ENCODE assay signal across 26 cellular contexts in genomic region chr19:28022506-28022905, GRCh38.
DNase-seq lines count a peak whose midpoint lies in the region; FAIRE-seq and TF ChIP-seq lines count a peak whose summit lies in the region.
"Had no signal": no experiment of that assay in that cellular context is flagged by ENCODE, and none has a peak within 500 bp of the region (broad histone marks: within the 10 kb centered on the region; RNA-seq: fewer than 3 reads in every experiment).

No MANE protein-coding gene starts in this region.

- DNase-seq in astrocyte (ENCODE audit: low read depth) (no peak), H1 (ENCODE audit: low read depth in 1 of 2, low spot score in 2 of 2) (no peak), neural progenitor cell (ENCODE audit: low spot score) (no peak), testis (no peak), neuronal stem cell (ENCODE audit: low spot score) (no peak), NCI-H2171 (lab: John Stamatoyannopoulos, UW) (no peak)
- DNase-seq in activated naive CD4-positive, alpha-beta T cell treated with Interleukin-2 at 50 U/mL for 16 hours, result no peak
- DNase-seq: 8988T; AML-193; BE2C; CD4-positive, alpha-beta T cell; CD8-positive, alpha-beta memory T cell; DMS 273 treated with DMSO at 0.1 percent for 48 hours; DMS79; GF-D8; HFFc6 had no signal

- H3K79me2 ChIP-seq in astrocyte (ENCODE audit: insufficient read depth, low read length) (no peaks in the 10 kb centered on the region), H1 (ENCODE audit: control insufficient read depth in 1 of 2, insufficient read depth in 2 of 2, low read length in 2 of 2) (no peaks in the 10 kb centered on the region), neural progenitor cell (ENCODE audit: low read depth) (no peaks in the 10 kb centered on the region)

- no peak overlapping the region for H2BK15ac ChIP-seq in H1 (ENCODE audit: low read length)
- no peak overlapping the region for H2BK15ac ChIP-seq in neuronal stem cell (ENCODE audit: low read length)

- H3K4ac ChIP-seq in H1 (replicated peaks; ENCODE audit: insufficient read length, low read depth, low read length) (no peak overlapping the region), neuronal stem cell (ENCODE audit: low read length) (no peak overlapping the region)

- no peak for TF ChIP-seq RAD21 in H1 (IDR thresholded peaks at IDR 0.05 in 1 of 2, conservative IDR thresholded peaks at IDR 0.05 in 1 of 2; ENCODE audit: low read depth in 2 of 2, low read length in 2 of 2)

- H4K8ac ChIP-seq in H1 (ENCODE audit: extremely low read depth, insufficient read depth, low read length), result no peak overlapping the region
- H4K8ac ChIP-seq in neuronal stem cell (ENCODE audit: low read depth, low read length), result no peak overlapping the region

- H3K9me3 ChIP-seq in astrocyte (ENCODE audit: insufficient read depth, low read depth, low read length), result no peaks in the 10 kb centered on the region
- H3K9me3 ChIP-seq in H1 (ENCODE audit: insufficient read depth in 2 of 2, low read depth in 1 of 2, low read length in 1 of 2), result no peaks in the 10 kb centered on the region
- H3K9me3 ChIP-seq in neural progenitor cell (ENCODE audit: low read depth), result no peaks in the 10 kb centered on the region
- no peaks in the 10 kb centered on the region for H3K9me3 ChIP-seq in skeletal muscle satellite cell (replicated peaks; ENCODE audit: low read length)
- H3K9me3 ChIP-seq in testis, result no peaks in the 10 kb centered on the region
- H3K9me3 ChIP-seq in neuronal stem cell (replicated peaks in 1 of 2; ENCODE audit: control insufficient read depth in 2 of 2, insufficient read depth in 1 of 2, low read depth in 1 of 2, low read length in 2 of 2), result no peaks in the 10 kb centered on the region
- H3K9me3 ChIP-seq: BE2C; BLaER1 treated with 17β-estradiol and CSF1 and Interleukin-3, amounts not matched to agents 10 nM and 100 nM; HAP-1 had no signal

- no peak for TF ChIP-seq POLR2A in H1 (IDR thresholded peaks at IDR 0.05; ENCODE audit: control extremely low read depth in 1 of 2, low read depth in 2 of 2, low read length in 2 of 2)
- no peak for TF ChIP-seq POLR2A in testis (IDR thresholded peaks at IDR 0.05)

- peak overlapping the region; percentile 52; the same call in 1 of the 2 replicates for H2BK20ac ChIP-seq in H1 (ENCODE audit: low read length)

- H3K14ac ChIP-seq in H1 (ENCODE audit: insufficient read length) (no peak overlapping the region), neuronal stem cell (ENCODE audit: low read length) (no peak overlapping the region)

- intact Hi-C loops in testis (cut with DNase I; ENCODE audit: low total_unique reads), result no loop called here

- H3K36me3 Mint-ChIP-seq in astrocyte (ENCODE audit: low read depth, unreplicated experiment), result no peaks in the 10 kb centered on the region
- H3K36me3 Mint-ChIP-seq in neural progenitor cell, result no peaks in the 10 kb centered on the region
- H3K36me3 Mint-ChIP-seq: CD14-positive monocyte; CD8-positive, alpha-beta memory T cell had no signal

- H3K9ac ChIP-seq in astrocyte (ENCODE audit: low read length), result peak overlapping the region; percentile 59
- no peak overlapping the region for H3K9ac ChIP-seq in H1 (replicated peaks in 1 of 4; ENCODE audit: extremely low read depth in 1 of 4, low read depth in 3 of 4, low read length in 3 of 4)
- H3K9ac ChIP-seq in neural progenitor cell, result no peak overlapping the region
- peak overlapping the region; percentile 21 for H3K9ac ChIP-seq in skeletal muscle satellite cell (ENCODE audit: low read depth, low read length)
- H3K9ac ChIP-seq in neuronal stem cell (ENCODE audit: low read depth, low read length, poor library complexity), result no peak overlapping the region
- H3K9ac ChIP-seq: BLaER1 treated with 17β-estradiol and CSF1 and Interleukin-3, amounts not matched to agents 10 nM and 100 nM had no signal

- peak overlapping the region; percentile 91 for H3K27ac Mint-ChIP-seq in astrocyte (ENCODE audit: unreplicated experiment)
- H3K27ac Mint-ChIP-seq in neural progenitor cell, result no peak overlapping the region
- H3K27ac Mint-ChIP-seq: CD14-positive monocyte; CD4-positive, alpha-beta T cell; GM23338; HFFc6 had no signal

- H4K5ac ChIP-seq in H1 (ENCODE audit: insufficient read length, low read depth, low read length), result no peak overlapping the region

- H2AFZ ChIP-seq in astrocyte (ENCODE audit: low read depth, low read length) (no peak overlapping the region), H1 (ENCODE audit: low read length) (no peak overlapping the region), neural progenitor cell (replicated peaks) (no peak overlapping the region), neuronal stem cell (ENCODE audit: low read length) (no peak overlapping the region)
- H2AFZ ChIP-seq: GM23338 had no signal

- H2BK120ac ChIP-seq in H1 (replicated peaks; ENCODE audit: low read depth, low read length) (no peak overlapping the region), neuronal stem cell (ENCODE audit: low read depth, low read length) (no peak overlapping the region)

- CTCF ChIA-PET in H1 (lab: Charles Lee; ENCODE audit: partially characterized antibody), result interaction anchor here (0.6 to 1.1 kb wide), 4 partner anchors 9 to 195 kb away, joined by 3 to 5 read pairs (median 4); no protein-coding TSS in a partner anchor

- H4K20me1 ChIP-seq in astrocyte (ENCODE audit: insufficient read depth, low read length), result no peaks in the 10 kb centered on the region
- no peaks in the 10 kb centered on the region for H4K20me1 ChIP-seq in H1 (replicated peaks in 1 of 2; ENCODE audit: control insufficient read depth in 1 of 2, insufficient read depth in 2 of 2, low read length in 2 of 2)
- no peaks in the 10 kb centered on the region for H4K20me1 ChIP-seq in neural progenitor cell (ENCODE audit: low read depth)
- H4K20me1 ChIP-seq: BLaER1 treated with 17β-estradiol and CSF1 and Interleukin-3, amounts not matched to agents 10 nM and 100 nM had no signal

- no peaks in the 10 kb centered on the region for H3K27me3 ChIP-seq in astrocyte (ENCODE audit: insufficient read depth, low read length)
- no peaks in the 10 kb centered on the region; a peak in 1 of 7 replicates for H3K27me3 ChIP-seq in H1 (replicated peaks in 1 of 4; ENCODE audit: control insufficient read depth in 3 of 4, extremely low read depth in 1 of 4, insufficient read depth in 3 of 4, low read length in 3 of 4)
- H3K27me3 ChIP-seq in neural progenitor cell, result no peaks in the 10 kb centered on the region
- H3K27me3 ChIP-seq in skeletal muscle satellite cell (ENCODE audit: control insufficient read depth, insufficient read depth, low read length), result peaks cover 11% of the 10 kb centered on the region
- no peaks in the 10 kb centered on the region for H3K27me3 ChIP-seq in testis
- no peaks in the 10 kb centered on the region for H3K27me3 ChIP-seq in neuronal stem cell (ENCODE audit: control insufficient read depth in 3 of 3, insufficient read depth in 3 of 3, low read depth in 1 of 3, low read length in 3 of 3)
- H3K27me3 ChIP-seq: BE2C; BLaER1 treated with 17β-estradiol and CSF1 and Interleukin-3, amounts not matched to agents 10 nM and 100 nM had no signal

- H3K4me1 Mint-ChIP-seq in astrocyte (ENCODE audit: low read depth, unreplicated experiment) (peaks cover 15% of the 10 kb centered on the region), neural progenitor cell (peaks cover 43% of the 10 kb centered on the region)
- H3K4me1 Mint-ChIP-seq: CD14-positive monocyte; CD8-positive, alpha-beta memory T cell had no signal

- H3K4me3 Mint-ChIP-seq in astrocyte (ENCODE audit: unreplicated experiment) (no peak overlapping the region), neural progenitor cell (peak overlapping the region; percentile 28)
- H3K4me3 Mint-ChIP-seq: CD14-positive monocyte; CD4-positive, alpha-beta T cell; CD8-positive, alpha-beta memory T cell; GM23338; HFFc6 had no signal

- H3K36me3 ChIP-seq in astrocyte (ENCODE audit: insufficient read depth, low read length), result no peaks in the 10 kb centered on the region
- H3K36me3 ChIP-seq in H1 (ENCODE audit: control insufficient read depth in 2 of 4, insufficient read depth in 4 of 4, low read length in 3 of 4), result no peaks in the 10 kb centered on the region
- H3K36me3 ChIP-seq in neural progenitor cell, result no peaks in the 10 kb centered on the region
- H3K36me3 ChIP-seq in skeletal muscle satellite cell (ENCODE audit: insufficient read depth, low read length), result no peaks in the 10 kb centered on the region
- no peaks in the 10 kb centered on the region for H3K36me3 ChIP-seq in testis (ENCODE audit: low read depth, missing control alignments)
- no peaks in the 10 kb centered on the region for H3K36me3 ChIP-seq in neuronal stem cell (replicated peaks in 1 of 2; ENCODE audit: control insufficient read depth in 2 of 2, insufficient read depth in 2 of 2, low read length in 2 of 2)
- H3K36me3 ChIP-seq: BE2C; BLaER1 treated with 17β-estradiol and CSF1 and Interleukin-3, amounts not matched to agents 10 nM and 100 nM; HAP-1 had no signal

- no peaks in the 10 kb centered on the region for H3K23me2 ChIP-seq in H1 (ENCODE audit: low read depth, low read length)

- POLR2A ChIA-PET in H1 (lab: Charles Lee; ENCODE audit: partially characterized antibody), result no interaction called here

- H2BK5ac ChIP-seq in H1 (ENCODE audit: low read depth, low read length) (no peak overlapping the region), neuronal stem cell (ENCODE audit: low read length) (no peak overlapping the region)

- no peaks in the 10 kb centered on the region for H3K79me1 ChIP-seq in H1 (ENCODE audit: low read depth, low read length)
- no peaks in the 10 kb centered on the region for H3K79me1 ChIP-seq in neuronal stem cell (ENCODE audit: low read depth, low read length)

- H3K23ac ChIP-seq in H1 (ENCODE audit: insufficient read length) (no peak overlapping the region), neuronal stem cell (ENCODE audit: low read depth, low read length, poor library complexity) (no peak overlapping the region)

- FAIRE-seq in astrocyte (lab: Jason Lieb, UNC) (no peak), H1 (lab: Jason Lieb, UNC) (no peak)
- FAIRE-seq: D721Med, GM12891, GM18507, H54 had no signal

- TF ChIP-seq EP300 in H1 (IDR thresholded peaks at IDR 0.05; ENCODE audit: borderline replicate concordance in 1 of 2, low read depth in 2 of 2, low read length in 2 of 2), result no peak

- H2BK12ac ChIP-seq in H1 (ENCODE audit: low read depth, low read length), result no peak overlapping the region
- no peak overlapping the region for H2BK12ac ChIP-seq in neuronal stem cell (ENCODE audit: low read length)

- H3K27me3 Mint-ChIP-seq in astrocyte (ENCODE audit: low read depth, unreplicated experiment) (peaks cover 17% of the 10 kb centered on the region), neural progenitor cell (ENCODE audit: insufficient read depth, low read depth) (no peaks in the 10 kb centered on the region)
- H3K27me3 Mint-ChIP-seq: CD4-positive, alpha-beta T cell; CD8-positive, alpha-beta memory T cell had no signal

- no peak overlapping the region for H3K18ac ChIP-seq in H1 (ENCODE audit: extremely low read depth, low read length)
- H3K18ac ChIP-seq in neuronal stem cell (ENCODE audit: low read length), result no peak overlapping the region

- no peaks in the 10 kb centered on the region for H3F3A ChIP-seq in neural progenitor cell (ENCODE audit: low read depth)

- TF ChIP-seq CTCF in astrocyte (IDR thresholded peaks at IDR 0.05; ENCODE audit: insufficient read depth, low read depth, low read length) (no peak), H1 (IDR thresholded peaks at IDR 0.05; ENCODE audit: control extremely low read depth in 1 of 3, insufficient read depth in 1 of 3, low read depth in 1 of 3, low read length in 3 of 3) (no peak), neural progenitor cell (IDR thresholded peaks at IDR 0.05) (no peak), testis (IDR thresholded peaks at IDR 0.05) (no peak)

- H3K27ac ChIP-seq in astrocyte (ENCODE audit: low read depth, low read length) (peak overlapping the region; percentile 55), H1 (ENCODE audit: low read depth, low read length) (no peak overlapping the region), neural progenitor cell (no peak overlapping the region), testis (no peak overlapping the region), neuronal stem cell (replicated peaks; ENCODE audit: low read length) (no peak overlapping the region)
- H3K27ac ChIP-seq: A549; BLaER1 treated with 17β-estradiol and CSF1 and Interleukin-3, amounts not matched to agents 10 nM and 100 nM had no signal

- WGBS in H1 (ENCODE audit: extremely low coverage in 1 of 2, insufficient coverage in 1 of 2, insufficient read length in 1 of 2, insufficient replicate concordance in 2 of 2, low coverage in 1 of 2, low lambda C conversion rate in 2 of 2, missing lambda C conversion rate in 1 of 2), 2 experiments, result 92% methylated on average over 7 of the region's 7 CpGs; no CpG with 5 or more reads in 1 of the 2 experiments
- WGBS in testis, 2 donors, result 77 to 85% methylated on average over 7 of the region's 7 CpGs
- WGBS in neuronal stem cell (ENCODE audit: extremely low coverage in 2 of 2, insufficient read length in 2 of 2, insufficient replicate concordance in 1 of 2), 2 donors, result no CpG with 5 or more reads among the region's 7 CpGs

- H3K4me2 ChIP-seq in astrocyte (ENCODE audit: low read length) (peak overlapping the region; percentile 41), H1 (ENCODE audit: insufficient read depth in 1 of 2, low read depth in 2 of 2, low read length in 2 of 2) (no peak overlapping the region), neural progenitor cell (no peak overlapping the region), skeletal muscle satellite cell (ENCODE audit: low read length) (no peak overlapping the region), neuronal stem cell (ENCODE audit: insufficient read depth, low read length, poor library complexity, severe bottlenecking) (no peak overlapping the region)
- H3K4me2 ChIP-seq: A549, GM23338 had no signal

- H3K4me1 ChIP-seq in astrocyte (ENCODE audit: insufficient read depth, low read length) (peaks cover 4% of the 10 kb centered on the region), H1 (replicated peaks in 1 of 4; ENCODE audit: control insufficient read depth in 3 of 4, insufficient read depth in 4 of 4, low read length in 3 of 4) (peaks cover 0 to 6% (median 2%) of the 10 kb centered on the region in 4 experiments; a peak in 2 of 7 replicates), neural progenitor cell (peaks cover 20% of the 10 kb centered on the region), skeletal muscle satellite cell (ENCODE audit: control insufficient read depth, insufficient read depth, low read length) (peaks cover 7% of the 10 kb centered on the region), testis (no peaks in the 10 kb centered on the region), neuronal stem cell (ENCODE audit: control insufficient read depth in 2 of 2, insufficient read depth in 1 of 2, low read depth in 1 of 2, low read length in 2 of 2) (peaks cover 0 to 12% of the 10 kb centered on the region in 2 donors)
- H3K4me1 ChIP-seq: A549, BE2C, HAP-1 had no signal

- H3K4me3 ChIP-seq in astrocyte (ENCODE audit: insufficient read depth, low read depth, low read length) (no peak overlapping the region), H1 (ENCODE audit: extremely low read depth in 1 of 4, insufficient read depth in 2 of 4, low read depth in 3 of 4, low read length in 4 of 4) (no peak overlapping the region), neural progenitor cell (no peak overlapping the region), skeletal muscle satellite cell (ENCODE audit: low read length) (no peak overlapping the region), testis (no peak overlapping the region), neuronal stem cell (ENCODE audit: low read length in 2 of 2) (no peak overlapping the region)
- H3K4me3 ChIP-seq: A549; BLaER1 treated with 17β-estradiol and CSF1 and Interleukin-3, amounts not matched to agents 10 nM and 100 nM; GM23338; HAP-1 had no signal

- H4K91ac ChIP-seq in H1 (replicated peaks; ENCODE audit: insufficient read length, low read length) (no peak overlapping the region), neuronal stem cell (ENCODE audit: low read depth, low read length, poor library complexity) (no peak overlapping the region)

- H3K9me3 Mint-ChIP-seq in astrocyte (ENCODE audit: unreplicated experiment) (no peaks in the 10 kb centered on the region), neural progenitor cell (no peaks in the 10 kb centered on the region)

- H2AK5ac ChIP-seq in H1 (ENCODE audit: low read depth, low read length), result no peak overlapping the region
- no peak overlapping the region for H2AK5ac ChIP-seq in neuronal stem cell (ENCODE audit: low read depth, low read length)

- no peak overlapping the region for H3K56ac ChIP-seq in H1 (replicated peaks; ENCODE audit: insufficient read length, low read depth, low read length)

Comparison
In these comparisons a context has a peak if more than half of its experiments do, and no peak if none do; other contexts are left out.
1. H3K9ac ChIP-seq: peak in astrocyte (single experiment) and skeletal muscle satellite cell (single experiment); none in H1 (0 of 4), neural progenitor cell (single experiment) and neuronal stem cell (single experiment).